In the genomic region with DNA sequence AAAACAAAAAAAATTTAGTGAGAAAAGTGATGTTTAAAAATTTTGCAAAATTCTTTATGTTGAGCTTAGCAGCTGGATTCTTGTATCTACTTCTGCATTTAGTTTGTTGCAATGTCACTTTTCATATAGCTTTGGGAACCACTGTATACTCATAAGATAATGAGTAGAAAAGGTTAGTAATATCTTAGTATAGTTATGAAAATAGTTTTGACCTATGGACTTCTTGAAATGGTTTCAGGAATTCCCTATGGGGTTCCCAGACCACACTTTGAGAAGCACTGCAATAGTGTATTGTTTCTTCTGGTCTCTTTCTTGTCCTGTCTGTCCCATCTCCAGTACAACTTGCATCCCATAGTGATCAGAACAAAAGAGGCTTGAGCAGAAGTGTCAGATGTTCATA, we compare ENCODE assay signal across 31 cellular contexts. TPM values are rescaled to one million over a fixed set of nuclear protein-coding genes. Genes with fewer than 3 reads are reported as not detected.
DNase-seq lines count a peak whose midpoint lies in the region; ATAC-seq, FAIRE-seq and TF ChIP-seq lines count a peak whose summit lies in the region.
"Had no signal": no experiment of that assay in that cellular context is flagged by ENCODE, and none has a peak within 500 bp of the region (broad histone marks: within the 10 kb centered on the region; RNA-seq: fewer than 3 reads in every experiment).

No MANE protein-coding gene starts in this region.

- H4K20me1 ChIP-seq in GM12878 (ENCODE audit: control insufficient read depth, insufficient read depth): no peaks in the 10 kb centered on the region

- TF ChIP-seq EP300 in GM12878 (IDR thresholded peaks at IDR 0.05; ENCODE audit: borderline replicate concordance in 1 of 2, control insufficient read depth in 1 of 2, low read depth in 2 of 2, low read length in 2 of 2): no peak

- H3K4me3 Mint-ChIP-seq in activated T-cell treated with anti-CD3 and anti-CD28 coated beads, Interleukin-2, amount 50 U/mL, for 24 hours: no peak overlapping the region
- no peak overlapping the region for H3K4me3 Mint-ChIP-seq in IgD-negative memory B cell
- H3K4me3 Mint-ChIP-seq in stimulated activated naive B cell treated with anti-CD40 and anti-IgM and Interleukin-4, amounts not matched to agents 10 μg/mL and 1 μg/mL and 100 μg/mL, for 72 hours: peak overlapping the region in 1 of 2 donors; percentile 37
- H3K4me3 Mint-ChIP-seq: activated naive CD4-positive, alpha-beta T cell treated with anti-CD3 and anti-CD28 coated beads, Interleukin-2, amount 10 ng/mL, durations not matched to agents 7 days and 5 days; brain; H9; T-cell had no signal

- H2AFZ ChIP-seq in GM12878 (ENCODE audit: control insufficient read depth, low read depth, low read length): no peak overlapping the region

- no peaks in the 10 kb centered on the region for H3K27me3 ChIP-seq in GM12878 (replicated peaks in 1 of 2; ENCODE audit: control insufficient read depth in 2 of 2, insufficient read depth in 2 of 2, low read length in 1 of 2)
- H3K27me3 ChIP-seq: BE2C, right atrium auricular region, SJCRH30 had no signal

- RAD21 ChIA-PET in GM12878 (lab: Charles Lee; ENCODE audit: unreplicated experiment): interaction anchor here (0.9 to 4.2 kb wide), 11 partner anchors 8 to 153 kb away, joined by 4 to 23 read pairs (median 5); partner anchors contain the start of gene PPP1R16B

- peaks cover 71% of the 10 kb centered on the region for H3K79me2 ChIP-seq in GM12878 (ENCODE audit: control insufficient read depth, insufficient read depth, low read length)

- peak overlapping the region; percentile 76 for H3K27ac Mint-ChIP-seq in activated T-cell treated with anti-CD3 and anti-CD28 coated beads, Interleukin-2, amount 50 U/mL, for 24 hours
- peak overlapping the region; percentile 6 to 76 (median 69) for H3K27ac Mint-ChIP-seq in IgD-negative memory B cell
- peak overlapping the region; percentile 87 for H3K27ac Mint-ChIP-seq in stimulated activated naive B cell treated with anti-CD40 and anti-IgM and Interleukin-4, amounts not matched to agents 10 μg/mL and 1 μg/mL and 100 μg/mL, for 72 hours
- H3K27ac Mint-ChIP-seq: activated naive CD4-positive, alpha-beta T cell treated with anti-CD3 and anti-CD28 coated beads, Interleukin-2, amount 10 ng/mL, durations not matched to agents 7 days and 5 days; brain; H9 had no signal

- peak overlapping the region; percentile 17; the same call in 1 of the 2 replicates for H3K27ac ChIP-seq in GM12878 (ENCODE audit: control insufficient read depth, insufficient read depth)
- H3K27ac ChIP-seq: esophagus squamous epithelium, foreskin keratinocyte, heart left ventricle, right atrium auricular region, SJCRH30 had no signal

- POLR2A ChIA-PET in GM12878 (lab: Charles Lee): interaction anchor here (0.5 to 1.7 kb wide), 11 partner anchors 9 to 42 kb away, joined by 3 to 9 read pairs (median 4); partner anchors contain the start of gene PPP1R16B

- no peak for DNase-seq in activated T-cell treated with anti-CD3 and anti-CD28 coated beads, Interleukin-2, amount 50 U/mL, for 24 hours
- no peak for DNase-seq in activated T-cell treated with anti-CD3 and anti-CD28 coated beads for 4 hours
- DNase-seq in GM12878 (ENCODE audit: low read depth, low spot score): no peak
- DNase-seq in stimulated activated naive B cell treated with anti-CD40 and anti-IgM and Interleukin-4, amounts not matched to agents 10 μg/mL and 1 μg/mL and 100 μg/mL, for 72 hours: no peak
- DNase-seq in SW480 (ENCODE audit: low spot score): no peak
- no peak for DNase-seq in Right ventricle myocardium superior
- no peak for DNase-seq in sciatic nerve (ENCODE audit: low spot score)
- DNase-seq: activated CD4-positive, CD25-positive, alpha-beta regulatory T cell treated with anti-CD3 and anti-CD28 coated beads, Interleukin-2, amount 50 U/mL, for 72 hours; activated naive CD4-positive, alpha-beta T cell treated with anti-CD3 and anti-CD28 coated beads, Interleukin-2, amount 10 ng/mL, durations not matched to agents 7 days and 5 days; amniotic stem cell; BE2C; esophagus squamous epithelium; foreskin keratinocyte; H9; heart left ventricle; Kasumi-1; left ventricle myocardium superior; MV-4-11; NCI-H1436; NCI-H2107; NCI-H345; posterior cingulate gyrus; SJCRH30; T-cell; trophoblast cell had no signal

- peaks cover 20 to 24% of the 10 kb centered on the region in 2 experiments for H3K36me3 ChIP-seq in GM12878 (ENCODE audit: control insufficient read depth in 2 of 2, insufficient read depth in 2 of 2, low read length in 1 of 2)
- H3K36me3 ChIP-seq: esophagus squamous epithelium, right atrium auricular region had no signal

- peaks cover 2% of the 10 kb centered on the region for H3K9me3 Mint-ChIP-seq in activated T-cell treated with anti-CD3 and anti-CD28 coated beads, Interleukin-2, amount 50 U/mL, for 24 hours
- no peaks in the 10 kb centered on the region for H3K9me3 Mint-ChIP-seq in IgD-negative memory B cell
- H3K9me3 Mint-ChIP-seq in stimulated activated naive B cell treated with anti-CD40 and anti-IgM and Interleukin-4, amounts not matched to agents 10 μg/mL and 1 μg/mL and 100 μg/mL, for 72 hours: no peaks in the 10 kb centered on the region
- H3K9me3 Mint-ChIP-seq: brain, H9, T-cell had no signal

- H3K36me3 Mint-ChIP-seq in activated T-cell treated with anti-CD3 and anti-CD28 coated beads, Interleukin-2, amount 50 U/mL, for 24 hours (ENCODE audit: low read depth): peaks cover 87% of the 10 kb centered on the region
- H3K36me3 Mint-ChIP-seq in IgD-negative memory B cell: peaks cover 6% of the 10 kb centered on the region
- H3K36me3 Mint-ChIP-seq in stimulated activated naive B cell treated with anti-CD40 and anti-IgM and Interleukin-4, amounts not matched to agents 10 μg/mL and 1 μg/mL and 100 μg/mL, for 72 hours: peaks cover 53 to 62% of the 10 kb centered on the region in 2 donors

- H3K4me1 ChIP-seq in GM12878 (ENCODE audit: control insufficient read depth, insufficient read depth, low read length): peaks cover 56% of the 10 kb centered on the region
- H3K4me1 ChIP-seq: BE2C, foreskin keratinocyte, SJCRH30 had no signal

- peaks cover 76% of the 10 kb centered on the region for H3K4me1 Mint-ChIP-seq in activated T-cell treated with anti-CD3 and anti-CD28 coated beads, Interleukin-2, amount 50 U/mL, for 24 hours (ENCODE audit: low read depth)
- peaks cover 49 to 54% (median 53%) of the 10 kb centered on the region in 3 donors for H3K4me1 Mint-ChIP-seq in IgD-negative memory B cell
- H3K4me1 Mint-ChIP-seq in stimulated activated naive B cell treated with anti-CD40 and anti-IgM and Interleukin-4, amounts not matched to agents 10 μg/mL and 1 μg/mL and 100 μg/mL, for 72 hours: peaks cover 48 to 86% of the 10 kb centered on the region in 2 donors
- H3K4me1 Mint-ChIP-seq: brain had no signal

- H3K4me2 ChIP-seq in GM12878 (ENCODE audit: control insufficient read depth, insufficient read depth): no peak overlapping the region
- H3K4me2 ChIP-seq: smooth muscle cell had no signal

- H3K9ac ChIP-seq in GM12878 (ENCODE audit: control insufficient read depth, insufficient read depth, low read length): no peak overlapping the region

- intact Hi-C loops in GM12878 (cut with micrococcal nuclease; ENCODE audit: unreplicated experiment) (loop anchor here (1.0 kb wide), 1 partner anchor 40 kb away; no protein-coding TSS in a partner anchor), Right ventricle myocardium superior (cut with DNase I) (no loop called here), sciatic nerve (cut with DNase I) (no loop called here)

- in situ Hi-C loops in GM12878 (cut with MboI): no loop called here

- no peak for TF ChIP-seq POLR2A in GM12878 (IDR thresholded peaks at IDR 0.05; ENCODE audit: low read depth, low read length)

- no peaks in the 10 kb centered on the region for H3K9me3 ChIP-seq in GM12878 (replicated peaks; ENCODE audit: control insufficient read depth, insufficient read depth, low read length)
- H3K9me3 ChIP-seq: BE2C, esophagus squamous epithelium, heart left ventricle, right atrium auricular region, SJCRH30 had no signal

- TF ChIP-seq RAD21 in GM12878 (IDR thresholded peaks at IDR 0.05; ENCODE audit: insufficient read depth, low read depth, low read length): no peak

- TF ChIP-seq CTCF in GM12878 (IDR thresholded peaks at IDR 0.05 in 2 of 3, conservative IDR thresholded peaks at IDR 0.05 in 1 of 3; ENCODE audit: control insufficient read depth in 2 of 3, extremely low read depth in 1 of 3, insufficient read depth in 1 of 3, low read depth in 3 of 3, low read length in 3 of 3): no peak

- H3K4me3 ChIP-seq in GM12878: no peak overlapping the region
- H3K4me3 ChIP-seq: esophagus squamous epithelium, heart left ventricle, right atrium auricular region, SJCRH30, smooth muscle cell had no signal

- SMC1A ChIA-PET in GM12878 (lab: Charles Lee; ENCODE audit: uncharacterized antibody, unreplicated experiment): interaction anchor here (1.2 to 13.8 kb wide), 14 partner anchors 8 to 58 kb away, joined by 3 to 187 read pairs (median 11); partner anchors contain the start of gene PPP1R16B

- ATAC-seq in GM12878 (peak; percentile 20), Right ventricle myocardium superior (ENCODE audit: poor library complexity) (no peak), sciatic nerve (no peak)
- peak; percentile 48 to 50 for ATAC-seq in stimulated activated naive B cell treated with anti-CD40 and anti-IgM and Interleukin-4, amounts not matched to agents 10 μg/mL and 1 μg/mL and 100 μg/mL, for 72 hours (replicated peaks)
- ATAC-seq: foreskin keratinocyte, heart left ventricle, HepG2, left ventricle myocardium superior, T-cell had no signal

- CTCF ChIA-PET in GM12878 (lab: Yijun Ruan, JAX): interaction anchor here (0.6 to 4.1 kb wide), 13 partner anchors 8 to 532 kb away, joined by 3 to 18 read pairs (median 4); partner anchors contain the start of gene PPP1R16B

- FAIRE-seq in GM12878 (lab: Jason Lieb, UNC): no peak
- FAIRE-seq: HepG2, keratinocyte had no signal

- no peaks in the 10 kb centered on the region for H3K27me3 Mint-ChIP-seq in activated T-cell treated with anti-CD3 and anti-CD28 coated beads, Interleukin-2, amount 50 U/mL, for 24 hours
- H3K27me3 Mint-ChIP-seq in IgD-negative memory B cell: no peaks in the 10 kb centered on the region
- no peaks in the 10 kb centered on the region for H3K27me3 Mint-ChIP-seq in stimulated activated naive B cell treated with anti-CD40 and anti-IgM and Interleukin-4, amounts not matched to agents 10 μg/mL and 1 μg/mL and 100 μg/mL, for 72 hours
- H3K27me3 Mint-ChIP-seq: activated naive CD4-positive, alpha-beta T cell treated with anti-CD3 and anti-CD28 coated beads, Interleukin-2, amount 10 ng/mL, durations not matched to agents 7 days and 5 days; T-cell had no signal

- BruUV-seq in GM12878 (replicated peaks; lab: Mats Ljungman, UMichigan): no TSS peak

RNA-seq across cellular contexts. Expression of gene PPP1R16B, which starts 29.4 kb away (rescaled TPM):
- polyA plus RNA-seq in IgD-negative memory B cell (68.0 TPM), GM12878 (2011; rRNA removed) (48.4 and 66.8 TPM in 2 replicates), GM12878 (2014; fragmentation: Illumina TruSeq; extraction: Trizol) (54.4 and 64.6 TPM in 2 replicates), GM12878 (2014; fragmentation: Nextera tagmentation; extraction: Ambion mirVana) (10 to 100 TPM; 13.4 to 14.2 TPM), GM12878 (2014; rRNA removed) (61.4 and 61.5 TPM in 2 replicates), GM12878 (2016; fragmentation: Nextera tagmentation; extraction: Ambion mirVana) (10 to 100 TPM; 72.2 to 77.5 TPM)
- 41.2 and 47.8 TPM in 2 replicates for total RNA-seq in GM12878 (2013; cell fraction: nucleolus; rRNA removed)
- total RNA-seq in GM12878 (2014; rRNA removed) (81.0 and 83.9 TPM in 2 replicates), GM12878 (2014; rRNA removed; fragmentation: Illumina TruSeq; extraction: Trizol) (63.2 and 66.5 TPM in 2 replicates), GM12878 (2021) (89.9 and 90.2 TPM in 2 replicates), Right ventricle myocardium superior (6.8 TPM), sciatic nerve (7.5 TPM)
- polyA plus RNA-seq in GM12878 (2011; ENCODE audit: low read depth): 42.7 TPM
- polyA plus RNA-seq in GM12878 (2011; cell fraction: cytosol; rRNA removed): 71.6 and 82.8 TPM in 2 replicates
- polyA plus RNA-seq in GM12878 (2011; cell fraction: nucleus; rRNA removed): 64.3 and 67.1 TPM in 2 replicates
- polyA plus RNA-seq in GM12878 (2012): 56.6 and 60.9 TPM in 2 replicates
- polyA minus RNA-seq in GM12878 (2011; rRNA and poly(A)+ RNA removed): 111 and 162 TPM in 2 replicates
- polyA minus RNA-seq in GM12878 (2011; cell fraction: cytosol; rRNA and poly(A)+ RNA removed): 42.0 and 46.7 TPM in 2 replicates
- 13.7 and 24.2 TPM in 2 replicates for polyA minus RNA-seq in GM12878 (2011; cell fraction: nucleus; rRNA and poly(A)+ RNA removed)
- total RNA-seq: foreskin keratinocyte, smooth muscle cell had no signal
- polyA plus RNA-seq: foreskin keratinocyte, keratinocyte, smooth muscle cell had no signal

Comparison
In these comparisons a context has a peak if more than half of its experiments do, and no peak if none do; other contexts are left out.
1. ATAC-seq: peak in GM12878 (single experiment) and stimulated activated naive B cell treated with anti-CD40 and anti-IgM and Interleukin-4, amounts not matched to agents 10 μg/mL and 1 μg/mL and 100 μg/mL, for 72 hours (2 of 2); none in Right ventricle myocardium superior (single experiment) and sciatic nerve (single experiment).
2. Peak in every context shown above with its lines, with median percentiles within 50 percentile points of each other: H3K27ac Mint-ChIP-seq.